1 cellular context compared by ENCODE assay signal in the genomic region with DNA sequence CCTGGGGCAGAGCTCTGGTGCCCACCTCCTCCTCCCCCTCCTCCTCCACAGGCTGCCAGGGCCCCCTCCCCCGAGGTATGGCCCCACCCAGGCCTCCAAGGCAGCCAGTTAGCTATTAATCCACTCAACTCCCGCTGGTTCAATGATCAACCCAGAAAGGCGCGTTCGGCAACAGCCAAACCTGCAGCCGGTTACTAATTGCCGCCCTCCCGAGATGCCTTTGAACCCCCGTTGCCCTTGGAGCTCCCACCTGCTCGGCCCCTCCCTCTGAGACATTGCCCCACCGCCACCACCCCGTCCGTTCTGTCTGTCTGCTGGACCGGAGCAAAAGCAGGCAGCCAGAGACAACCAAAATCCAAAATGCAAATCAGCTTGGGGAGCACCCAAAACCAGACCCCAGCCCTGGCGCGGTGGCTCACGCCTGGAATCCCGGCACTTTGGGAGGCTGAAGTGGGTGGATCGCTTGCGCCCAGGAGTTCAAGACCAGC.
TF ChIP-seq lines count a peak whose summit lies in the region.

No MANE protein-coding gene starts in this region.

TF ChIP-seq in HepG2, 621 proteins besides CTCF, POLR2A, EP300 and RAD21 (continued from another document):
- TF ChIP-seq, protein P1, sequence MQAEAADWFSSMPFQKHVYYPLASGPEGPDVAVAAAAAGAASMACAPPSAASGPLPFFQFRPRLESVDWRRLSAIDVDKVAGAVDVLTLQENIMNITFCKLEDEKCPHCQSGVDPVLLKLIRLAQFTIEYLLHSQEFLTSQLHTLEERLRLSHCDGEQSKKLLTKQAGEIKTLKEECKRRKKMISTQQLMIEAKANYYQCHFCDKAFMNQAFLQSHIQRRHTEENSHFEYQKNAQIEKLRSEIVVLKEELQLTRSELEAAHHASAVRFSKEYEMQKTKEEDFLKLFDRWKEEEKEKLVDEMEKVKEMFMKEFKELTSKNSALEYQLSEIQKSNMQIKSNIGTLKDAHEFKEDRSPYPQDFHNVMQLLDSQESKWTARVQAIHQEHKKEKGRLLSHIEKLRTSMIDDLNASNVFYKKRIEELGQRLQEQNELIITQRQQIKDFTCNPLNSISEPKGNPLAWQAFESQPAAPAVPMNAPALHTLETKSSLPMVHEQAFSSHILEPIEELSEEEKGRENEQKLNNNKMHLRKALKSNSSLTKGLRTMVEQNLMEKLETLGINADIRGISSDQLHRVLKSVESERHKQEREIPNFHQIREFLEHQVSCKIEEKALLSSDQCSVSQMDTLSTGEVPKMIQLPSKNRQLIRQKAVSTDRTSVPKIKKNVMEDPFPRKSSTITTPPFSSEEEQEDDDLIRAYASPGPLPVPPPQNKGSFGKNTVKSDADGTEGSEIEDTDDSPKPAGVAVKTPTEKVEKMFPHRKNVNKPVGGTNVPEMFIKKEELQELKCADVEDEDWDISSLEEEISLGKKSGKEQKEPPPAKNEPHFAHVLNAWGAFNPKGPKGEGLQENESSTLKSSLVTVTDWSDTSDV (CRISPR knock-in tag; IDR thresholded peaks at IDR 0.05) = no peak
- TF ChIP-seq YEATS4 (CRISPR knock-in tag; IDR thresholded peaks at IDR 0.05; ENCODE audit: borderline replicate concordance) = peak; percentile 28; the same call in 1 of the 2 replicates
- 0 out of 2 replicates have a peak, but pooled peaks have one; percentile 22 for TF ChIP-seq ZNF205 (CRISPR knock-in tag; IDR thresholded peaks at IDR 0.05)
- 0 out of 2 replicates have a peak, but pooled peaks have one; percentile 17 for TF ChIP-seq FOXA3 (CRISPR knock-in tag; IDR thresholded peaks at IDR 0.05)
- TF ChIP-seq, protein P2, sequence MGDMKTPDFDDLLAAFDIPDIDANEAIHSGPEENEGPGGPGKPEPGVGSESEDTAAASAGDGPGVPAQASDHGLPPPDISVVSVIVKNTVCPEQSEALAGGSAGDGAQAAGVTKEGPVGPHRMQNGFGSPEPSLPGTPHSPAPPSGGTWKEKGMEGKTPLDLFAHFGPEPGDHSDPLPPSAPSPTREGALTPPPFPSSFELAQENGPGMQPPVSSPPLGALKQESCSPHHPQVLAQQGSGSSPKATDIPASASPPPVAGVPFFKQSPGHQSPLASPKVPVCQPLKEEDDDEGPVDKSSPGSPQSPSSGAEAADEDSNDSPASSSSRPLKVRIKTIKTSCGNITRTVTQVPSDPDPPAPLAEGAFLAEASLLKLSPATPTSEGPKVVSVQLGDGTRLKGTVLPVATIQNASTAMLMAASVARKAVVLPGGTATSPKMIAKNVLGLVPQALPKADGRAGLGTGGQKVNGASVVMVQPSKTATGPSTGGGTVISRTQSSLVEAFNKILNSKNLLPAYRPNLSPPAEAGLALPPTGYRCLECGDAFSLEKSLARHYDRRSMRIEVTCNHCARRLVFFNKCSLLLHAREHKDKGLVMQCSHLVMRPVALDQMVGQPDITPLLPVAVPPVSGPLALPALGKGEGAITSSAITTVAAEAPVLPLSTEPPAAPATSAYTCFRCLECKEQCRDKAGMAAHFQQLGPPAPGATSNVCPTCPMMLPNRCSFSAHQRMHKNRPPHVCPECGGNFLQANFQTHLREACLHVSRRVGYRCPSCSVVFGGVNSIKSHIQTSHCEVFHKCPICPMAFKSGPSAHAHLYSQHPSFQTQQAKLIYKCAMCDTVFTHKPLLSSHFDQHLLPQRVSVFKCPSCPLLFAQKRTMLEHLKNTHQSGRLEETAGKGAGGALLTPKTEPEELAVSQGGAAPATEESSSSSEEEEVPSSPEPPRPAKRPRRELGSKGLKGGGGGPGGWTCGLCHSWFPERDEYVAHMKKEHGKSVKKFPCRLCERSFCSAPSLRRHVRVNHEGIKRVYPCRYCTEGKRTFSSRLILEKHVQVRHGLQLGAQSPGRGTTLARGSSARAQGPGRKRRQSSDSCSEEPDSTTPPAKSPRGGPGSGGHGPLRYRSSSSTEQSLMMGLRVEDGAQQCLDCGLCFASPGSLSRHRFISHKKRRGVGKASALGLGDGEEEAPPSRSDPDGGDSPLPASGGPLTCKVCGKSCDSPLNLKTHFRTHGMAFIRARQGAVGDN (CRISPR knock-in tag; IDR thresholded peaks at IDR 0.05) = peak; percentile 68
- peak; percentile 11; the same call in 1 of the 2 replicates for TF ChIP-seq FOXO1 (CRISPR knock-in tag; IDR thresholded peaks at IDR 0.05)
- 0 out of 2 replicates have a peak, but pooled peaks have one; percentile 46 for TF ChIP-seq MTA1 (CRISPR knock-in tag; IDR thresholded peaks at IDR 0.05; ENCODE audit: borderline replicate concordance)
